In genomic region chr18:42131044-42131939, GRCh38 we compare ENCODE assay signal across 23 cellular contexts.
A peak's percentile ranks its signal among the peaks of the same experiment; 100 is the strongest.
DNase-seq lines count a peak whose midpoint lies in the region; TF ChIP-seq lines count a peak whose summit lies in the region.
"Had no signal": no experiment of that assay in that cellular context is flagged by ENCODE, and none has a peak within 500 bp of the region (broad histone marks: within the 10 kb centered on the region; RNA-seq: fewer than 3 reads in every experiment).

No MANE protein-coding gene starts in this region.

- peak overlapping the region; percentile 21 for H3K4me3 ChIP-seq in WERI-Rb-1 (ENCODE audit: low read depth, low read length)
- H3K4me3 ChIP-seq in spleen = no peak overlapping the region
- H3K4me3 ChIP-seq: body of pancreas, lung, prostate gland, suprapubic skin had no signal

- H3K36me3 ChIP-seq in WERI-Rb-1 (no peaks in the 10 kb centered on the region), spleen (no peaks in the 10 kb centered on the region)
- H3K36me3 ChIP-seq: prostate gland, suprapubic skin had no signal

- H3K27me3 ChIP-seq in WERI-Rb-1 (ENCODE audit: insufficient read depth, low read depth, severe bottlenecking) (no peaks in the 10 kb centered on the region), spleen (replicated peaks in 1 of 7) (no peaks in the 10 kb centered on the region)
- H3K27me3 ChIP-seq: body of pancreas, suprapubic skin had no signal

- no peak for TF ChIP-seq CTCF in WERI-Rb-1 (IDR thresholded peaks at IDR 0.05; ENCODE audit: low read depth, low read length)
- no peak for TF ChIP-seq CTCF in spleen (IDR thresholded peaks at IDR 0.05 in 8 of 11, conservative IDR thresholded peaks at IDR 0.05 in 3 of 11)

- no peaks in the 10 kb centered on the region for H3K4me1 ChIP-seq in spleen
- H3K4me1 ChIP-seq: prostate gland, suprapubic skin had no signal

- peak; percentile 17 for DNase-seq in DMS53 (lab: John Stamatoyannopoulos, UW)
- no peak for DNase-seq in DMS53 treated with DMSO at 0.1 percent for 48 hours (lab: John Stamatoyannopoulos, UW; ENCODE audit: unreplicated experiment)
- DNase-seq in NCI-H2171 treated with DMSO at 0.1 percent for 48 hours (lab: John Stamatoyannopoulos, UW) = peak; percentile 76
- DNase-seq in WERI-Rb-1 = peak; percentile 93
- DNase-seq in spleen = peak; percentile 28
- no peak for DNase-seq in mesenteric fat pad (ENCODE audit: low spot score)
- DNase-seq in Kasumi-1 (lab: John Stamatoyannopoulos, UW) = no peak
- DNase-seq in OCI-M2 (lab: John Stamatoyannopoulos, UW; ENCODE audit: unreplicated experiment) = no peak
- DNase-seq: activated CD8-positive, alpha-beta T cell treated with anti-CD3 and anti-CD28 coated beads for 36 hours; activated naive CD8-positive, alpha-beta T cell treated with anti-CD3 and anti-CD28 coated beads for 36 hours; activated T-cell treated with anti-CD3 and anti-CD28 coated beads, Interleukin-2, amount 50 U/mL, for 48 hours; head of caudate nucleus; immature natural killer cell; naive thymus-derived CD4-positive, alpha-beta T cell; NCI-H1930; NK-92 treated with Interleukin-12 subunit alpha and Interleukin-12 subunit beta, amount 100 ng/mL, for 24 hours; RPMI8226; stimulated activated CD4-positive, alpha-beta T cell treated with anti-CD3 and anti-CD28 coated beads, Interleukin-12 subunit alpha, Interleukin-12 subunit beta, amount 100 ng/mL, for 4 hours had no signal

- 54 to 63% (median 57%) methylated on average over 12 of the region's 12 CpGs for WGBS in spleen, 5 donors

- peaks cover 12% of the 10 kb centered on the region for H3K9me3 ChIP-seq in WERI-Rb-1 (ENCODE audit: severe bottlenecking)
- no peaks in the 10 kb centered on the region for H3K9me3 ChIP-seq in spleen
- H3K9me3 ChIP-seq: body of pancreas, prostate gland, suprapubic skin had no signal

- TF ChIP-seq POLR2A in spleen (IDR thresholded peaks at IDR 0.05) = no peak

- H3K27ac ChIP-seq in WERI-Rb-1 (peak overlapping the region; percentile 97), spleen (no peak overlapping the region)
- H3K27ac ChIP-seq: 22Rv1, body of pancreas, prostate gland, suprapubic skin had no signal

- intact Hi-C loops in spleen (cut with DNase I; ENCODE audit: low total_unique reads) = no loop called here

Comparison
In these comparisons a context has a peak if more than half of its experiments do, and no peak if none do; other contexts are left out.
1. DNase-seq: peak in DMS53 (single experiment), NCI-H2171 treated with DMSO at 0.1 percent for 48 hours (single experiment), WERI-Rb-1 (single experiment) and spleen (single experiment); none in DMS53 treated with DMSO at 0.1 percent for 48 hours (single experiment), mesenteric fat pad (single experiment), Kasumi-1 (0 of 2) and OCI-M2 (single experiment).